Comparison of ENCODE assay signal across 1 cellular context in the genomic region with DNA sequence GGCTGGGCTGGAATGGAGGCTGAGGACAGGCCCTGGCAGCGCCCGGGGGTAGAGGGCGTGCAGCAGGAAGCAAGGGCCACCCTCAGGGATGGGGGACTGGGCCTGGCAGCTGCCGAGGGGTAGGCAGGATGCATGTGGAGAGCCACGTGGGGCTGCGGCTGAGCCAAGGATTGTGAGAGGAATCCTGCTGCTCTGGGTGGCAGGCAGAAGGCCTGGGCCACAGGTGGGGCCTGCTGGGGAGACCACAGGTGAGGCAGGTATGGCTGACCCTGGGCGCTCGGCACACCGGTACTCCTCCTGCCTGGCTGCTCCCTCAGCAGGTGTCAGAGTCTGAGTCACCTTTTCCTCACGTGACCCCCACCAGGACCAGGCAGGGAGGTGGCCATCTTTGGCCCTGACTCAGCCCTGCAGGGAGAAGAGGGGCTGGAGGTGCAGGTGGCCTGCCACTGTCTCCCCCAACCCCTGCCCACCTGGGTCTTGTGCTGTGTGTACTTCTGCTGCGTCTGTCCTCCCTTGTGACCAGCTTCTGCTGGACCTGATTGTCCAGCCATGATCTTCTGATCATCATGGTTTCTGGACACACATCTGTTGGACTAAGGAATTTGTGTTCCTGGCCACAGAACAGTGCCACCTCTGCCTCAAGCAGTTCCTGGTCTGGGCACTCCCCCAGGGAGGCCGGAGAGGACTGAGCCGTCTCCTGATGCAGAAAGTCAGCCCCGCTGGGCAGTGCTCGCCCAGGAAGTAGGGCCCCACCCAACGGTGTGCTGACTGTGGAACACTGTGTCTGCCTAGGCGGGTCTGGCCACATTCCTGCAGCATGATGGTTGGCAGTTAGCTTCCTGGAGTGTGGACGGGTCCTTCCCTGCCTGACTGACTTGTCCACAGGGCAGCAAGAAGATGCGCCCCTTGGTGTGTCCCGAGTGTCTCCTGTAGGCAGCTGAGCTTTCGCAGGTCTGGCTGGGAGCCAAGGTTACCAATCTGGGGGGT.
TF ChIP-seq lines count a peak whose summit lies in the region.

No MANE protein-coding gene starts in this region.

TF ChIP-seq in HEK293, 187 proteins besides CTCF, POLR2A, EP300 and RAD21 (continued from another document):
- TF ChIP-seq, protein P1, sequence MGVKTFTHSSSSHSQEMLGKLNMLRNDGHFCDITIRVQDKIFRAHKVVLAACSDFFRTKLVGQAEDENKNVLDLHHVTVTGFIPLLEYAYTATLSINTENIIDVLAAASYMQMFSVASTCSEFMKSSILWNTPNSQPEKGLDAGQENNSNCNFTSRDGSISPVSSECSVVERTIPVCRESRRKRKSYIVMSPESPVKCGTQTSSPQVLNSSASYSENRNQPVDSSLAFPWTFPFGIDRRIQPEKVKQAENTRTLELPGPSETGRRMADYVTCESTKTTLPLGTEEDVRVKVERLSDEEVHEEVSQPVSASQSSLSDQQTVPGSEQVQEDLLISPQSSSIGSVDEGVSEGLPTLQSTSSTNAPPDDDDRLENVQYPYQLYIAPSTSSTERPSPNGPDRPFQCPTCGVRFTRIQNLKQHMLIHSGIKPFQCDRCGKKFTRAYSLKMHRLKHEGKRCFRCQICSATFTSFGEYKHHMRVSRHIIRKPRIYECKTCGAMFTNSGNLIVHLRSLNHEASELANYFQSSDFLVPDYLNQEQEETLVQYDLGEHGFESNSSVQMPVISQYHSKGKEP (tag by site-specific recombination; IDR thresholded peaks at IDR 0.05): no peak
- no peak for TF ChIP-seq ZNF292 (tag by site-specific recombination; IDR thresholded peaks at IDR 0.05; ENCODE audit: borderline replicate concordance, low read depth)
- TF ChIP-seq, protein P2, sequence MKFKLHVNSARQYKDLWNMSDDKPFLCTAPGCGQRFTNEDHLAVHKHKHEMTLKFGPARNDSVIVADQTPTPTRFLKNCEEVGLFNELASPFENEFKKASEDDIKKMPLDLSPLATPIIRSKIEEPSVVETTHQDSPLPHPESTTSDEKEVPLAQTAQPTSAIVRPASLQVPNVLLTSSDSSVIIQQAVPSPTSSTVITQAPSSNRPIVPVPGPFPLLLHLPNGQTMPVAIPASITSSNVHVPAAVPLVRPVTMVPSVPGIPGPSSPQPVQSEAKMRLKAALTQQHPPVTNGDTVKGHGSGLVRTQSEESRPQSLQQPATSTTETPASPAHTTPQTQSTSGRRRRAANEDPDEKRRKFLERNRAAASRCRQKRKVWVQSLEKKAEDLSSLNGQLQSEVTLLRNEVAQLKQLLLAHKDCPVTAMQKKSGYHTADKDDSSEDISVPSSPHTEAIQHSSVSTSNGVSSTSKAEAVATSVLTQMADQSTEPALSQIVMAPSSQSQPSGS (tag by site-specific recombination; IDR thresholded peaks at IDR 0.05; ENCODE audit: low read depth): no peak
- TF ChIP-seq ZNF2 (tag by site-specific recombination; IDR thresholded peaks at IDR 0.05): peak; percentile 17; the same call in 1 of the 2 replicates
- TF ChIP-seq ZNF133 (tag by site-specific recombination; IDR thresholded peaks at IDR 0.05): no peak
- no peak for TF ChIP-seq GLI2 (tag by site-specific recombination; IDR thresholded peaks at IDR 0.05; ENCODE audit: borderline replicate concordance, low read depth)
- no peak for TF ChIP-seq BCL11A (tag by site-specific recombination; IDR thresholded peaks at IDR 0.05; ENCODE audit: low read depth)
- TF ChIP-seq ZNF544 (tag by site-specific recombination; IDR thresholded peaks at IDR 0.05): no peak
- no peak for TF ChIP-seq ZSCAN30 (tag by site-specific recombination; IDR thresholded peaks at IDR 0.05)
- TF ChIP-seq ZNF571 (tag by site-specific recombination; IDR thresholded peaks at IDR 0.05): no peak
- TF ChIP-seq KLF1 (tag by site-specific recombination; IDR thresholded peaks at IDR 0.05): peak; percentile 86
- TF ChIP-seq, protein P3, sequence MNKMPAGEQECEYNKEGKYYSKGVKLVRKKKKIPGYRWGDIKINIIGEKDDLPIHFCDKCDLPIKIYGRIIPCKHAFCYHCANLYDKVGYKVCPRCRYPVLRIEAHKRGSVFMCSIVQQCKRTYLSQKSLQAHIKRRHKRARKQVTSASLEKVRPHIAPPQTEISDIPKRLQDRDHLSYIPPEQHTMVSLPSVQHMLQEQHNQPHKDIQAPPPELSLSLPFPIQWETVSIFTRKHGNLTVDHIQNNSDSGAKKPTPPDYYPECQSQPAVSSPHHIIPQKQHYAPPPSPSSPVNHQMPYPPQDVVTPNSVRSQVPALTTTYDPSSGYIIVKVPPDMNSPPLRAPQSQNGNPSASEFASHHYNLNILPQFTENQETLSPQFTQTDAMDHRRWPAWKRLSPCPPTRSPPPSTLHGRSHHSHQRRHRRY (tag by site-specific recombination; IDR thresholded peaks at IDR 0.05): no peak
- no peak for TF ChIP-seq ZNF140 (tag by site-specific recombination; IDR thresholded peaks at IDR 0.05)
- no peak for TF ChIP-seq ZNF341 (tag by site-specific recombination; IDR thresholded peaks at IDR 0.05; ENCODE audit: low read depth)
- no peak for TF ChIP-seq REPIN1 (tag by site-specific recombination; IDR thresholded peaks at IDR 0.05; ENCODE audit: low read depth)
- no peak; the same call in 1 of the 2 replicates for TF ChIP-seq ZNF629 (tag by site-specific recombination; IDR thresholded peaks at IDR 0.05)
- TF ChIP-seq, protein P4, sequence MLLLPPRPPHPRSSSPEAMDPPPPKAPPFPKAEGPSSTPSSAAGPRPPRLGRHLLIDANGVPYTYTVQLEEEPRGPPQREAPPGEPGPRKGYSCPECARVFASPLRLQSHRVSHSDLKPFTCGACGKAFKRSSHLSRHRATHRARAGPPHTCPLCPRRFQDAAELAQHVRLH (tag by site-specific recombination; IDR thresholded peaks at IDR 0.05): no peak
- TF ChIP-seq ZNF624 (tag by site-specific recombination; IDR thresholded peaks at IDR 0.05): no peak
- peak; percentile 86 for TF ChIP-seq GLIS2 (tag by site-specific recombination; IDR thresholded peaks at IDR 0.05)
- TF ChIP-seq, protein P5, sequence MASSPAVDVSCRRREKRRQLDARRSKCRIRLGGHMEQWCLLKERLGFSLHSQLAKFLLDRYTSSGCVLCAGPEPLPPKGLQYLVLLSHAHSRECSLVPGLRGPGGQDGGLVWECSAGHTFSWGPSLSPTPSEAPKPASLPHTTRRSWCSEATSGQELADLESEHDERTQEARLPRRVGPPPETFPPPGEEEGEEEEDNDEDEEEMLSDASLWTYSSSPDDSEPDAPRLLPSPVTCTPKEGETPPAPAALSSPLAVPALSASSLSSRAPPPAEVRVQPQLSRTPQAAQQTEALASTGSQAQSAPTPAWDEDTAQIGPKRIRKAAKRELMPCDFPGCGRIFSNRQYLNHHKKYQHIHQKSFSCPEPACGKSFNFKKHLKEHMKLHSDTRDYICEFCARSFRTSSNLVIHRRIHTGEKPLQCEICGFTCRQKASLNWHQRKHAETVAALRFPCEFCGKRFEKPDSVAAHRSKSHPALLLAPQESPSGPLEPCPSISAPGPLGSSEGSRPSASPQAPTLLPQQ (tag by site-specific recombination; IDR thresholded peaks at IDR 0.05): peak; percentile 85
- TF ChIP-seq ZNF223 (tag by site-specific recombination; IDR thresholded peaks at IDR 0.05): peak; percentile 75; the same call in 1 of the 2 replicates
- TF ChIP-seq ZNF350 (tag by site-specific recombination; IDR thresholded peaks at IDR 0.05): no peak
- TF ChIP-seq ZNF132 (tag by site-specific recombination; IDR thresholded peaks at IDR 0.05; ENCODE audit: borderline replicate concordance): no peak
- TF ChIP-seq ZNF214 (tag by site-specific recombination; IDR thresholded peaks at IDR 0.05; ENCODE audit: borderline replicate concordance): no peak
- TF ChIP-seq, protein P6, sequence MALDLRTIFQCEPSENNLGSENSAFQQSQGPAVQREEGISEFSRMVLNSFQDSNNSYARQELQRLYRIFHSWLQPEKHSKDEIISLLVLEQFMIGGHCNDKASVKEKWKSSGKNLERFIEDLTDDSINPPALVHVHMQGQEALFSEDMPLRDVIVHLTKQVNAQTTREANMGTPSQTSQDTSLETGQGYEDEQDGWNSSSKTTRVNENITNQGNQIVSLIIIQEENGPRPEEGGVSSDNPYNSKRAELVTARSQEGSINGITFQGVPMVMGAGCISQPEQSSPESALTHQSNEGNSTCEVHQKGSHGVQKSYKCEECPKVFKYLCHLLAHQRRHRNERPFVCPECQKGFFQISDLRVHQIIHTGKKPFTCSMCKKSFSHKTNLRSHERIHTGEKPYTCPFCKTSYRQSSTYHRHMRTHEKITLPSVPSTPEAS (tag by site-specific recombination; IDR thresholded peaks at IDR 0.05): no peak
- TF ChIP-seq ZXDB (tag by site-specific recombination; IDR thresholded peaks at IDR 0.05): no peak
- no peak for TF ChIP-seq ZBTB21 (tag by site-specific recombination; IDR thresholded peaks at IDR 0.05)
- TF ChIP-seq ZNF660 (tag by site-specific recombination; IDR thresholded peaks at IDR 0.05): no peak
- TF ChIP-seq, protein P7, sequence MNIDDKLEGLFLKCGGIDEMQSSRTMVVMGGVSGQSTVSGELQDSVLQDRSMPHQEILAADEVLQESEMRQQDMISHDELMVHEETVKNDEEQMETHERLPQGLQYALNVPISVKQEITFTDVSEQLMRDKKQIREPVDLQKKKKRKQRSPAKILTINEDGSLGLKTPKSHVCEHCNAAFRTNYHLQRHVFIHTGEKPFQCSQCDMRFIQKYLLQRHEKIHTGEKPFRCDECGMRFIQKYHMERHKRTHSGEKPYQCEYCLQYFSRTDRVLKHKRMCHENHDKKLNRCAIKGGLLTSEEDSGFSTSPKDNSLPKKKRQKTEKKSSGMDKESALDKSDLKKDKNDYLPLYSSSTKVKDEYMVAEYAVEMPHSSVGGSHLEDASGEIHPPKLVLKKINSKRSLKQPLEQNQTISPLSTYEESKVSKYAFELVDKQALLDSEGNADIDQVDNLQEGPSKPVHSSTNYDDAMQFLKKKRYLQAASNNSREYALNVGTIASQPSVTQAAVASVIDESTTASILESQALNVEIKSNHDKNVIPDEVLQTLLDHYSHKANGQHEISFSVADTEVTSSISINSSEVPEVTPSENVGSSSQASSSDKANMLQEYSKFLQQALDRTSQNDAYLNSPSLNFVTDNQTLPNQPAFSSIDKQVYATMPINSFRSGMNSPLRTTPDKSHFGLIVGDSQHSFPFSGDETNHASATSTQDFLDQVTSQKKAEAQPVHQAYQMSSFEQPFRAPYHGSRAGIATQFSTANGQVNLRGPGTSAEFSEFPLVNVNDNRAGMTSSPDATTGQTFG (tag by site-specific recombination; IDR thresholded peaks at IDR 0.05; ENCODE audit: borderline replicate concordance): no peak
- TF ChIP-seq, protein P8, sequence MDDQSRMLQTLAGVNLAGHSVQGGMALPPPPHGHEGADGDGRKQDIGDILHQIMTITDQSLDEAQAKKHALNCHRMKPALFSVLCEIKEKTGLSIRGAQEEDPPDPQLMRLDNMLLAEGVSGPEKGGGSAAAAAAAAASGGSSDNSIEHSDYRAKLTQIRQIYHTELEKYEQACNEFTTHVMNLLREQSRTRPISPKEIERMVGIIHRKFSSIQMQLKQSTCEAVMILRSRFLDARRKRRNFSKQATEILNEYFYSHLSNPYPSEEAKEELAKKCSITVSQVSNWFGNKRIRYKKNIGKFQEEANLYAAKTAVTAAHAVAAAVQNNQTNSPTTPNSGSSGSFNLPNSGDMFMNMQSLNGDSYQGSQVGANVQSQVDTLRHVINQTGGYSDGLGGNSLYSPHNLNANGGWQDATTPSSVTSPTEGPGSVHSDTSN (CRISPR knock-in tag; IDR thresholded peaks at IDR 0.05): no peak
- TF ChIP-seq ZEB2 (tag by site-specific recombination; IDR thresholded peaks at IDR 0.05): peak; percentile 77
- peak; percentile 26; the same call in 1 of the 2 replicates for TF ChIP-seq SP3 (tag by site-specific recombination; IDR thresholded peaks at IDR 0.05)
- no peak for TF ChIP-seq ZNF221 (tag by site-specific recombination; IDR thresholded peaks at IDR 0.05; ENCODE audit: borderline replicate concordance)
- 0 out of 2 replicates have a peak, but pooled peaks have one; percentile 47 for TF ChIP-seq SP7 (tag by site-specific recombination; IDR thresholded peaks at IDR 0.05)
- TF ChIP-seq KLF8 (tag by site-specific recombination; IDR thresholded peaks at IDR 0.05): no peak; the same call in 1 of the 2 replicates
- no peak for TF ChIP-seq ZNF791 (tag by site-specific recombination; IDR thresholded peaks at IDR 0.05)
- TF ChIP-seq ZNF404 (tag by site-specific recombination; IDR thresholded peaks at IDR 0.05): no peak
- TF ChIP-seq KLF16 (tag by site-specific recombination; IDR thresholded peaks at IDR 0.05): no peak
TF ChIP-seq in HEK293: peak in this region for 31.
